Comparison of ENCODE assay signal across 1 cellular context in the genomic region with DNA sequence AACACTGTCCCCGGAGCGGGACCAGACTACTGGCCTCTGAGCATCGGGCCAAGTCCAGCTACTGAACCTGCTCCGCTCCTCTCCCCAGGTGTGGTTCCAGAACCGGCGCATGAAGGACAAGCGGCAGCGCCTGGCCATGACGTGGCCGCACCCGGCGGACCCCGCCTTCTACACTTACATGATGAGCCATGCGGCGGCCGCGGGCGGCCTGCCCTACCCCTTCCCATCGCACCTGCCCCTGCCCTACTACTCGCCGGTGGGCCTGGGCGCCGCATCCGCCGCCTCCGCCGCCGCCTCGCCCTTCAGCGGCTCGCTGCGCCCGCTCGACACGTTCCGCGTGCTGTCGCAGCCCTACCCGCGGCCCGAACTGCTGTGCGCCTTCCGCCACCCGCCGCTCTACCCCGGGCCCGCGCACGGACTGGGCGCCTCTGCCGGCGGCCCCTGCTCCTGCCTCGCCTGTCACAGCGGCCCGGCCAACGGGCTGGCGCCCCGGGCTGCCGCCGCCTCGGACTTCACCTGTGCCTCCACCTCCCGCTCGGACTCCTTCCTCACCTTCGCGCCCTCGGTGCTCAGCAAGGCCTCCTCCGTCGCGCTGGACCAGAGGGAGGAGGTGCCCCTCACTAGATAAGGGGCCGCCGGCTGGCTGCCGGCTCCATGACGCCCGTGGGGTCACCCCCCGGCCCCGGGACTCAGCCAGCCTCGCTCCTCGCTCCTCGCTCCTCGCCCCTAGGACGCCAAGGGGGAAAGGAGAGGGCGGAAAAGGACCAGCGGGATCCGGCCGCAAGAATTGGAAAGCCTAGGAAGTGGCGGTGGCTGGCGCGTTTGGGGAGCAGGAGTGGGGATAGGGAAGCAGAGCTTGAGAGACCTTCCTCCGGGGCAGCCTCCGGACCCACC.
TF ChIP-seq lines count a peak whose summit lies in the region.

No MANE protein-coding gene starts in this region.

TF ChIP-seq in endothelial cell of umbilical vein, 7 proteins besides CTCF, POLR2A, EP300 and RAD21:
- TF ChIP-seq EZH2 (IDR thresholded peaks at IDR 0.05; ENCODE audit: borderline replicate concordance, low read depth, low read length, severe bottlenecking) (peak; percentile 100), MYC (IDR thresholded peaks at IDR 0.05; ENCODE audit: low read depth, low read length) (no peak)
